28 cellular contexts compared by ENCODE assay signal in the genomic region with DNA sequence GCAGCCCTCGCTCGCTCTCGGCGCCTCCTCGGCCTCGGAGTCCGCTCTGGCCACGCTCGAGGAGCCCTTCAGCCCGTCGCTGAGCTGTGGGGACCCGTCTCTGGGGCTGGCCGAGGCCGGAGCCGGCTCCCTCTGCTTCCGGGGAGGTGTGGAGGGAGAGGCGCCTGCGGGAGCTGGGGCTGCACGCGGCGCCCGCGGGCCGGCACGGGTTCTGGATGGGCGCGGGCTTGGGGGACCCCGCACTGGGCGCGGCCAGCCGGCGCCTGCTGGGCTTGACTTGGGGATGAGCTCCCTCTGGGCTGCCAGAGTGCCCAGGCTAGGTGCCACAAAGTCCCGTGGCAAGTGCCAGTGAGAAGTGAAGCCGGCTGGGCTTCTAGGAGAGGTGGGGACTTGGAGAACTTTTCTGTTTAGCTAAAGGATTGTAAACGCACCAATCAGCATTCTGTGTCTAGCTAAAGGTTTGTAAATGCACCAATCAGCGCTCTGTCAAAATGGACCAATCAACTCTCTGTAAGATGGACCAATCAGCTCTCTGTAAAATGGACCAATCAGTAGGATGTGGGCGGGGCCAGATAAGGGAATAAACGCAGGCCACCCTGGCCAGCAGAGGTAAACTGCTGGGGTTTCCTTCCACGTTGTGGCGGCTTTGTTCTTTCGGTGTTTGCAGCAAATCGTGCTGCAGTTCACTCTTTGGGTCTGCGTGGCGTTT. TPM values are rescaled to one million over a fixed set of nuclear protein-coding genes. Genes with fewer than 3 reads are reported as not detected.
DNase-seq lines count a peak whose midpoint lies in the region; ATAC-seq and TF ChIP-seq lines count a peak whose summit lies in the region.
"Had no signal": no experiment of that assay in that cellular context is flagged by ENCODE, and none has a peak within 500 bp of the region (broad histone marks: within the 10 kb centered on the region; RNA-seq: fewer than 3 reads in every experiment).

No MANE protein-coding gene starts in this region.

- TF ChIP-seq CTCF in endodermal cell (conservative IDR thresholded peaks at IDR 0.05) (no peak), testis (IDR thresholded peaks at IDR 0.05) (no peak)

- no peak for TF ChIP-seq POLR2A in testis (IDR thresholded peaks at IDR 0.05)

- H3K36me3 Mint-ChIP-seq in activated naive CD8-positive, alpha-beta T cell treated with anti-CD3 and anti-CD28 coated beads for 36 hours: no peaks in the 10 kb centered on the region
- no peaks in the 10 kb centered on the region for H3K36me3 Mint-ChIP-seq in activated naive CD8-positive, alpha-beta T cell treated with anti-CD3 and anti-CD28 coated beads, Interleukin-2, amount 50 U/mL, for 24 hours (ENCODE audit: low read depth)
- no peaks in the 10 kb centered on the region for H3K36me3 Mint-ChIP-seq in activated CD8-positive, alpha-beta memory T cell treated with anti-CD3 and anti-CD28 coated beads, Interleukin-2, amount 10 ng/mL, durations not matched to agents 7 days and 5 days
- no peaks in the 10 kb centered on the region for H3K36me3 Mint-ChIP-seq in endodermal cell (ENCODE audit: low read depth)
- H3K36me3 Mint-ChIP-seq: CD4-positive, alpha-beta memory T cell had no signal

- no peaks in the 10 kb centered on the region for H3K9me3 Mint-ChIP-seq in activated naive CD8-positive, alpha-beta T cell treated with anti-CD3 and anti-CD28 coated beads for 36 hours
- H3K9me3 Mint-ChIP-seq in activated naive CD8-positive, alpha-beta T cell treated with anti-CD3 and anti-CD28 coated beads, Interleukin-2, amount 50 U/mL, for 24 hours: no peaks in the 10 kb centered on the region
- no peaks in the 10 kb centered on the region for H3K9me3 Mint-ChIP-seq in activated CD8-positive, alpha-beta memory T cell treated with anti-CD3 and anti-CD28 coated beads, Interleukin-2, amount 10 ng/mL, durations not matched to agents 7 days and 5 days (ENCODE audit: low read depth)
- H3K9me3 Mint-ChIP-seq in endodermal cell: peaks cover 4% of the 10 kb centered on the region

- no peak overlapping the region for H3K9ac ChIP-seq in endodermal cell (ENCODE audit: extremely low read depth, low read length, poor library complexity, severe bottlenecking)

- H3K27me3 ChIP-seq in endodermal cell (ENCODE audit: control insufficient read depth, insufficient read depth, low read length, poor library complexity, severe bottlenecking) (no peaks in the 10 kb centered on the region), testis (no peaks in the 10 kb centered on the region)
- H3K27me3 ChIP-seq: SJCRH30 had no signal

- H3K9me3 ChIP-seq in endodermal cell (ENCODE audit: control insufficient read depth, low read length) (no peaks in the 10 kb centered on the region), testis (no peaks in the 10 kb centered on the region)
- H3K9me3 ChIP-seq: SJCRH30 had no signal

- no peak overlapping the region for H3K4me3 Mint-ChIP-seq in activated naive CD8-positive, alpha-beta T cell treated with anti-CD3 and anti-CD28 coated beads for 36 hours
- H3K4me3 Mint-ChIP-seq in activated naive CD8-positive, alpha-beta T cell treated with anti-CD3 and anti-CD28 coated beads, Interleukin-2, amount 50 U/mL, for 24 hours: no peak overlapping the region
- no peak overlapping the region for H3K4me3 Mint-ChIP-seq in activated CD8-positive, alpha-beta memory T cell treated with anti-CD3 and anti-CD28 coated beads, Interleukin-2, amount 10 ng/mL, durations not matched to agents 7 days and 5 days
- no peak overlapping the region for H3K4me3 Mint-ChIP-seq in endodermal cell
- H3K4me3 Mint-ChIP-seq: CD4-positive, alpha-beta memory T cell had no signal

- H3K36me3 ChIP-seq in endodermal cell (ENCODE audit: control insufficient read depth, insufficient read depth, low read length) (no peaks in the 10 kb centered on the region), testis (ENCODE audit: low read depth, missing control alignments) (no peaks in the 10 kb centered on the region)
- H3K36me3 ChIP-seq: SJCRH30 had no signal

- H3K4me1 Mint-ChIP-seq in activated naive CD8-positive, alpha-beta T cell treated with anti-CD3 and anti-CD28 coated beads for 36 hours: peaks cover 2% of the 10 kb centered on the region
- H3K4me1 Mint-ChIP-seq in activated naive CD8-positive, alpha-beta T cell treated with anti-CD3 and anti-CD28 coated beads, Interleukin-2, amount 50 U/mL, for 24 hours: no peaks in the 10 kb centered on the region
- H3K4me1 Mint-ChIP-seq in activated CD8-positive, alpha-beta memory T cell treated with anti-CD3 and anti-CD28 coated beads, Interleukin-2, amount 10 ng/mL, durations not matched to agents 7 days and 5 days: no peaks in the 10 kb centered on the region
- no peaks in the 10 kb centered on the region for H3K4me1 Mint-ChIP-seq in endodermal cell
- H3K4me1 Mint-ChIP-seq: CD4-positive, alpha-beta memory T cell had no signal

- ATAC-seq in activated naive CD8-positive, alpha-beta T cell treated with anti-CD3 and anti-CD28 coated beads, Interleukin-2, amount 50 U/mL, for 24 hours: no peak
- no peak for ATAC-seq in activated CD8-positive, alpha-beta memory T cell treated with anti-CD3 and anti-CD28 coated beads, Interleukin-2, amount 10 ng/mL, durations not matched to agents 7 days and 5 days
- ATAC-seq: GM12878, Right ventricle myocardium inferior, SK-N-SH treated with all-trans-retinoic acid at 6 μM for 48 hours had no signal

- no peak overlapping the region for H3K27ac ChIP-seq in endodermal cell (ENCODE audit: low read depth, low read length)
- no peak overlapping the region for H3K27ac ChIP-seq in testis
- H3K27ac ChIP-seq: HL-60, PC-9, SJCRH30 had no signal

- no peaks in the 10 kb centered on the region for H3K4me1 ChIP-seq in endodermal cell (ENCODE audit: control insufficient read depth, insufficient read depth, low read length)
- H3K4me1 ChIP-seq in testis: no peaks in the 10 kb centered on the region
- H3K4me1 ChIP-seq: SJCRH30 had no signal

- H3K4me3 ChIP-seq in endodermal cell (ENCODE audit: low read length) (no peak overlapping the region), testis (peak overlapping the region; percentile 48 to 53)
- H3K4me3 ChIP-seq: GM12878, PC-9, SJCRH30 had no signal

- WGBS in endodermal cell (ENCODE audit: insufficient coverage in 1 of 2, insufficient read length in 1 of 2), 2 experiments: 95 to 96% methylated on average over 22 to 44 of the region's 44 CpGs
- 62 to 76% methylated on average over 44 of the region's 44 CpGs for WGBS in testis, 2 donors

- no peaks in the 10 kb centered on the region for H3K27me3 Mint-ChIP-seq in activated naive CD8-positive, alpha-beta T cell treated with anti-CD3 and anti-CD28 coated beads for 36 hours
- H3K27me3 Mint-ChIP-seq in activated naive CD8-positive, alpha-beta T cell treated with anti-CD3 and anti-CD28 coated beads, Interleukin-2, amount 50 U/mL, for 24 hours: no peaks in the 10 kb centered on the region
- H3K27me3 Mint-ChIP-seq in activated CD8-positive, alpha-beta memory T cell treated with anti-CD3 and anti-CD28 coated beads, Interleukin-2, amount 10 ng/mL, durations not matched to agents 7 days and 5 days: no peaks in the 10 kb centered on the region
- peaks cover 3% of the 10 kb centered on the region for H3K27me3 Mint-ChIP-seq in endodermal cell (ENCODE audit: insufficient read depth)

- no peak overlapping the region for H3K27ac Mint-ChIP-seq in activated naive CD8-positive, alpha-beta T cell treated with anti-CD3 and anti-CD28 coated beads for 36 hours
- no peak overlapping the region for H3K27ac Mint-ChIP-seq in activated naive CD8-positive, alpha-beta T cell treated with anti-CD3 and anti-CD28 coated beads, Interleukin-2, amount 50 U/mL, for 24 hours
- no peak overlapping the region for H3K27ac Mint-ChIP-seq in activated CD8-positive, alpha-beta memory T cell treated with anti-CD3 and anti-CD28 coated beads, Interleukin-2, amount 10 ng/mL, durations not matched to agents 7 days and 5 days
- H3K27ac Mint-ChIP-seq in endodermal cell: no peak overlapping the region

- intact Hi-C loops in testis (cut with DNase I; ENCODE audit: low total_unique reads): no loop called here

- DNase-seq in activated naive CD8-positive, alpha-beta T cell treated with anti-CD3 and anti-CD28 coated beads for 36 hours: peak; percentile 8
- DNase-seq in activated naive CD8-positive, alpha-beta T cell treated with anti-CD3 and anti-CD28 coated beads, Interleukin-2, amount 50 U/mL, for 24 hours: no peak
- peak; percentile 31 for DNase-seq in activated CD8-positive, alpha-beta memory T cell treated with anti-CD3 and anti-CD28 coated beads, Interleukin-2, amount 10 ng/mL, durations not matched to agents 7 days and 5 days
- DNase-seq in endodermal cell (peak; percentile 45), testis (peak; percentile 88), amniotic stem cell (lab: John Stamatoyannopoulos, UW) (no peak), NCI-H1694 treated with DMSO at 0.1 percent for 48 hours (lab: John Stamatoyannopoulos, UW) (no peak), globus pallidus (ENCODE audit: low spot score) (no peak)
- DNase-seq: AML-193; C1 segment of cervical spinal cord; CD4-positive, alpha-beta memory T cell; COR-L47; EL; GDM1; Kasumi-1; NCI-H1105; NCI-H1436 treated with DMSO at 0.1 percent for 48 hours; NCI-H1930; NCI-H2107; NCI-H446; NCI-H524 treated with DMSO at 0.1 percent for 48 hours; NCI-H774; PC-9; SJCRH30 had no signal

- CTCF ChIA-PET in activated CD8-positive, alpha-beta memory T cell treated with anti-CD3 and anti-CD28 coated beads, Interleukin-2, amount 10 ng/mL, durations not matched to agents 7 days and 5 days (lab: Charles Lee): interaction anchor here (1.0 to 3.4 kb wide), 7 partner anchors 19 to 288 kb away, joined by 3 to 18 read pairs (median 4); a partner anchor contains a TSS

RNA-seq across cellular contexts. Expression of a gene that starts 20.2 kb away (rescaled TPM):
- 10 to 100 TPM; 12.6 to 13.0 TPM for total RNA-seq in activated naive CD8-positive, alpha-beta T cell treated with anti-CD3 and anti-CD28 coated beads for 36 hours
- 10 to 100 TPM; 18.8 to 19.3 TPM for total RNA-seq in activated CD8-positive, alpha-beta memory T cell treated with anti-CD3 and anti-CD28 coated beads, Interleukin-2, amount 10 ng/mL, durations not matched to agents 7 days and 5 days
- total RNA-seq in endodermal cell (10 to 100 TPM in 1 of 2 donors, 1 to 10 TPM in 1; 9.9 to 13.1 TPM), testis (10 to 100 TPM; 13.9 to 14.7 TPM)
- polyA plus RNA-seq in endodermal cell (2013, experiment 1 of 2): 5.6 TPM
- polyA plus RNA-seq in endodermal cell (2013, experiment 2 of 2): 6.0 TPM
- 9.3 TPM for polyA plus RNA-seq in testis (ENCODE audit: insufficient read depth, low read depth, low replicate concordance)

RNA-seq across cellular contexts. Expression of a gene that starts 20.6 kb away (rescaled TPM):
- total RNA-seq in activated naive CD8-positive, alpha-beta T cell treated with anti-CD3 and anti-CD28 coated beads for 36 hours: 10 to 100 TPM; 11.2 to 12.2 TPM
- total RNA-seq in activated CD8-positive, alpha-beta memory T cell treated with anti-CD3 and anti-CD28 coated beads, Interleukin-2, amount 10 ng/mL, durations not matched to agents 7 days and 5 days: 10 to 100 TPM; 19.3 to 19.6 TPM
- 10 to 100 TPM; 12.4 to 20.4 TPM for total RNA-seq in endodermal cell
- polyA plus RNA-seq in endodermal cell (2013, experiment 1 of 2): 11.3 TPM
- polyA plus RNA-seq in endodermal cell (2013, experiment 2 of 2): 11.5 TPM
- 10 to 100 TPM; 26.4 to 34.9 TPM for total RNA-seq in testis
- polyA plus RNA-seq in testis (ENCODE audit: insufficient read depth, low read depth, low replicate concordance): 30.2 TPM

Comparison
In these comparisons a context has a peak if more than half of its experiments do, and no peak if none do; other contexts are left out.
1. DNase-seq: peak in activated naive CD8-positive, alpha-beta T cell treated with anti-CD3 and anti-CD28 coated beads for 36 hours (single experiment), activated CD8-positive, alpha-beta memory T cell treated with anti-CD3 and anti-CD28 coated beads, Interleukin-2, amount 10 ng/mL, durations not matched to agents 7 days and 5 days (single experiment), endodermal cell (single experiment) and testis (single experiment); none in activated naive CD8-positive, alpha-beta T cell treated with anti-CD3 and anti-CD28 coated beads, Interleukin-2, amount 50 U/mL, for 24 hours (single experiment), amniotic stem cell (single experiment), NCI-H1694 treated with DMSO at 0.1 percent for 48 hours (single experiment) and globus pallidus (single experiment).